In the genomic region with DNA sequence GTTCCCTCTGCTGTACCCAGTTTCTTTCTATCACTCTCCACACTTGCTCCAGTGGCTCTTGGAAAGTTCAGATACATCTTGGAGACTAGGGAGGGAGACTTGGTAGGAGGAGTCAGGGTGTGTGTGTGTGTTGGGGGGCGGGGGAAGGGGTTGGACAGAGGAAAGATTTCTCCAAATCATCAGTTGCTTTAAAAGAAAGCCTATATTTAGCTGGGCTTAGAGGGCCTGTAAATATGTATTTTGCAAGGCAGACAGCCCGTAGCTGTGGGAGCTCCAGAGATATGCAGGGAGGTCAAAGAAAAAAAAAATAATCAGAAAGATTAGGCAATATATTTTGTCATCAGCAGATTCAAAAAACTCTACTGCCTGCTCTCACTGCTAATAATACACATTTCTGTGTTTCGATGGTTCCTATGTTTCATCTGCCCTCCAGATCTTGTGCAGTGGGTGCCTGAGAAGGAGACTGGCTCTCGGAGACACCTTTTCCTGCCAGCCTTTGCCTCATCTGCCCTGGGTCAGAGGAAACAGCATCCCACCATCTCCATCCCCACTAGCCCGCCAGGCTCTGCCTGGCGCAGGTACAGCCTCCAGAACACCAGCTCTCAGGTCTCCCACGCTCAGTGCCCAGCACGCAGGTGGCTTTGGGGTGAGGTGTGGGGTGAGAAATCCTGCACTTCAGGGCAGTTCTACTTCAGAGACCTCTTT, we compare ENCODE assay signal across 1 cellular context.
TF ChIP-seq lines count a peak whose summit lies in the region.

No MANE protein-coding gene starts in this region.

TF ChIP-seq in IMR-90, 13 proteins besides CTCF, POLR2A, EP300 and RAD21:
- TF ChIP-seq RFX5 (IDR thresholded peaks at IDR 0.05; ENCODE audit: low read depth, low read length) (no peak), CHD1 (IDR thresholded peaks at IDR 0.05; ENCODE audit: low read depth, low read length) (no peak), CEBPB (IDR thresholded peaks at IDR 0.05; ENCODE audit: low read depth, low read length) (peak; percentile 80), BHLHE40 (IDR thresholded peaks at IDR 0.05; ENCODE audit: low read depth, low read length) (no peak), MAFK (IDR thresholded peaks at IDR 0.05; ENCODE audit: low read depth, low read length) (no peak), MAZ (IDR thresholded peaks at IDR 0.05; ENCODE audit: borderline replicate concordance, low read depth, low read length) (peak; percentile 38; the same call in 1 of the 2 replicates), SMC3 (IDR thresholded peaks at IDR 0.05; ENCODE audit: low read depth, low read length) (no peak), RCOR1 (IDR thresholded peaks at IDR 0.05; ENCODE audit: insufficient replicate concordance, low read length) (no peak), NFE2L2 (IDR thresholded peaks at IDR 0.05; ENCODE audit: low read depth, low read length) (no peak), FOS (IDR thresholded peaks at IDR 0.05; ENCODE audit: low read depth, low read length) (no peak), MXI1 (IDR thresholded peaks at IDR 0.05; ENCODE audit: borderline replicate concordance, low read depth, low read length) (no peak)
- TF ChIP-seq, protein P1, sequence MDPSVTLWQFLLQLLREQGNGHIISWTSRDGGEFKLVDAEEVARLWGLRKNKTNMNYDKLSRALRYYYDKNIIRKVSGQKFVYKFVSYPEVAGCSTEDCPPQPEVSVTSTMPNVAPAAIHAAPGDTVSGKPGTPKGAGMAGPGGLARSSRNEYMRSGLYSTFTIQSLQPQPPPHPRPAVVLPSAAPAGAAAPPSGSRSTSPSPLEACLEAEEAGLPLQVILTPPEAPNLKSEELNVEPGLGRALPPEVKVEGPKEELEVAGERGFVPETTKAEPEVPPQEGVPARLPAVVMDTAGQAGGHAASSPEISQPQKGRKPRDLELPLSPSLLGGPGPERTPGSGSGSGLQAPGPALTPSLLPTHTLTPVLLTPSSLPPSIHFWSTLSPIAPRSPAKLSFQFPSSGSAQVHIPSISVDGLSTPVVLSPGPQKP (IDR thresholded peaks at IDR 0.05; ENCODE audit: borderline replicate concordance, low read depth, low read length): no peak
- TF ChIP-seq, protein P2, sequence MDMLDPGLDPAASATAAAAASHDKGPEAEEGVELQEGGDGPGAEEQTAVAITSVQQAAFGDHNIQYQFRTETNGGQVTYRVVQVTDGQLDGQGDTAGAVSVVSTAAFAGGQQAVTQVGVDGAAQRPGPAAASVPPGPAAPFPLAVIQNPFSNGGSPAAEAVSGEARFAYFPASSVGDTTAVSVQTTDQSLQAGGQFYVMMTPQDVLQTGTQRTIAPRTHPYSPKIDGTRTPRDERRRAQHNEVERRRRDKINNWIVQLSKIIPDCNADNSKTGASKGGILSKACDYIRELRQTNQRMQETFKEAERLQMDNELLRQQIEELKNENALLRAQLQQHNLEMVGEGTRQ (IDR thresholded peaks at IDR 0.05; ENCODE audit: low read depth, low read length): no peak
